ENCODE assay signal across 1 cellular context in the genomic region with DNA sequence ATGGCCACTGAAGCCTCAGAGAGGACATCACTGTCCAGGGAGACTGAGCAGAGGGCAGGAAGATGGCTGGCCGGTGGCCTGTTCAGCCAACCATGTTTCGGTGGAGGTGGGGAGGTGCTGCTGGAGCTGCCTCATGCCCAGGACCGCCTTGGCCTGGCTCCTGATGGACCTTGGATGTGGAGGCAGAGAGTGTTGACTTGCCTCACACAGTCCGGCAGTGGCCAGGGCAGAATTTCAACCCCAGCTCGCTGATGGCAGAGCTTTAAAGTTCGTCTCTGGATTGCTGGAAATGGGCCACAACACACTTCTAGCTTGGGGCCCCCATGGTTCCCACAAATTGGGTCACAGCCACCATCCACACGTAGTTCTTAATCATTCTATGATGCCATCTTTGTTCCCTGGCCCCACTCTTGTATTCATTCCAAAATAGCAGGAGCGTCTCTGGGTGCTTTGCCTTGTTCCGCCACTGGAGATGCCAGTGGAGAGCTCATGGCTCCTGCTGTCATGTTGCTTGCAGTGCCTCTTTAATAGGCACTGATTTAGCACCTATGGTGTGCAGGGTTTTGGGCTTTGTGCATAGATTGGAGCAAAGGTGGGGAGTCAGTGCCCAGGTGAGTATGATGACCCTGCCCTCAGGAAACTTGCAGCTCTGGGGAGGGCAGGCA.
TF ChIP-seq lines count a peak whose summit lies in the region.

No MANE protein-coding gene starts in this region.

TF ChIP-seq in HCT116, 20 proteins besides CTCF, POLR2A, EP300 and RAD21 (continued from another document):
- TF ChIP-seq TCF7L2 (IDR thresholded peaks at IDR 0.05; ENCODE audit: borderline replicate concordance, extremely low read depth, insufficient read depth, insufficient read length) (no peak), CEBPB (IDR thresholded peaks at IDR 0.05; ENCODE audit: low read depth) (no peak), ZNF274 (IDR thresholded peaks at IDR 0.05; ENCODE audit: low read depth, low read length) (no peak), SIN3A (IDR thresholded peaks at IDR 0.05; ENCODE audit: low read depth) (no peak), JUND (IDR thresholded peaks at IDR 0.05) (no peak), ELF1 (IDR thresholded peaks at IDR 0.05; ENCODE audit: borderline replicate concordance, low read depth) (no peak), EGR1 (IDR thresholded peaks at IDR 0.05; ENCODE audit: low read depth) (no peak), ZFX (IDR thresholded peaks at IDR 0.05) (no peak), FOSL1 (IDR thresholded peaks at IDR 0.05; ENCODE audit: low read depth) (no peak), EZH2phosphoT487 (IDR thresholded peaks at IDR 0.05; ENCODE audit: borderline replicate concordance) (no peak), CBX3 (IDR thresholded peaks at IDR 0.05; ENCODE audit: low read depth) (no peak)
- TF ChIP-seq, protein P1, sequence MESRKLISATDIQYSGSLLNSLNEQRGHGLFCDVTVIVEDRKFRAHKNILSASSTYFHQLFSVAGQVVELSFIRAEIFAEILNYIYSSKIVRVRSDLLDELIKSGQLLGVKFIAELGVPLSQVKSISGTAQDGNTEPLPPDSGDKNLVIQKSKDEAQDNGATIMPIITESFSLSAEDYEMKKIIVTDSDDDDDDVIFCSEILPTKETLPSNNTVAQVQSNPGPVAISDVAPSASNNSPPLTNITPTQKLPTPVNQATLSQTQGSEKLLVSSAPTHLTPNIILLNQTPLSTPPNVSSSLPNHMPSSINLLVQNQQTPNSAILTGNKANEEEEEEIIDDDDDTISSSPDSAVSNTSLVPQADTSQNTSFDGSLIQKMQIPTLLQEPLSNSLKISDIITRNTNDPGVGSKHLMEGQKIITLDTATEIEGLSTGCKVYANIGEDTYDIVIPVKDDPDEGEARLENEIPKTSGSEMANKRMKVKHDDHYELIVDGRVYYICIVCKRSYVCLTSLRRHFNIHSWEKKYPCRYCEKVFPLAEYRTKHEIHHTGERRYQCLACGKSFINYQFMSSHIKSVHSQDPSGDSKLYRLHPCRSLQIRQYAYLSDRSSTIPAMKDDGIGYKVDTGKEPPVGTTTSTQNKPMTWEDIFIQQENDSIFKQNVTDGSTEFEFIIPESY (IDR thresholded peaks at IDR 0.05; ENCODE audit: extremely low read depth, insufficient replicate concordance, low read length): no peak
- TF ChIP-seq, protein P2, sequence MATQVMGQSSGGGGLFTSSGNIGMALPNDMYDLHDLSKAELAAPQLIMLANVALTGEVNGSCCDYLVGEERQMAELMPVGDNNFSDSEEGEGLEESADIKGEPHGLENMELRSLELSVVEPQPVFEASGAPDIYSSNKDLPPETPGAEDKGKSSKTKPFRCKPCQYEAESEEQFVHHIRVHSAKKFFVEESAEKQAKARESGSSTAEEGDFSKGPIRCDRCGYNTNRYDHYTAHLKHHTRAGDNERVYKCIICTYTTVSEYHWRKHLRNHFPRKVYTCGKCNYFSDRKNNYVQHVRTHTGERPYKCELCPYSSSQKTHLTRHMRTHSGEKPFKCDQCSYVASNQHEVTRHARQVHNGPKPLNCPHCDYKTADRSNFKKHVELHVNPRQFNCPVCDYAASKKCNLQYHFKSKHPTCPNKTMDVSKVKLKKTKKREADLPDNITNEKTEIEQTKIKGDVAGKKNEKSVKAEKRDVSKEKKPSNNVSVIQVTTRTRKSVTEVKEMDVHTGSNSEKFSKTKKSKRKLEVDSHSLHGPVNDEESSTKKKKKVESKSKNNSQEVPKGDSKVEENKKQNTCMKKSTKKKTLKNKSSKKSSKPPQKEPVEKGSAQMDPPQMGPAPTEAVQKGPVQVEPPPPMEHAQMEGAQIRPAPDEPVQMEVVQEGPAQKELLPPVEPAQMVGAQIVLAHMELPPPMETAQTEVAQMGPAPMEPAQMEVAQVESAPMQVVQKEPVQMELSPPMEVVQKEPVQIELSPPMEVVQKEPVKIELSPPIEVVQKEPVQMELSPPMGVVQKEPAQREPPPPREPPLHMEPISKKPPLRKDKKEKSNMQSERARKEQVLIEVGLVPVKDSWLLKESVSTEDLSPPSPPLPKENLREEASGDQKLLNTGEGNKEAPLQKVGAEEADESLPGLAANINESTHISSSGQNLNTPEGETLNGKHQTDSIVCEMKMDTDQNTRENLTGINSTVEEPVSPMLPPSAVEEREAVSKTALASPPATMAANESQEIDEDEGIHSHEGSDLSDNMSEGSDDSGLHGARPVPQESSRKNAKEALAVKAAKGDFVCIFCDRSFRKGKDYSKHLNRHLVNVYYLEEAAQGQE (IDR thresholded peaks at IDR 0.05; ENCODE audit: low read depth): no peak
